Comparison of ENCODE assay signal across 17 cellular contexts in the genomic region with DNA sequence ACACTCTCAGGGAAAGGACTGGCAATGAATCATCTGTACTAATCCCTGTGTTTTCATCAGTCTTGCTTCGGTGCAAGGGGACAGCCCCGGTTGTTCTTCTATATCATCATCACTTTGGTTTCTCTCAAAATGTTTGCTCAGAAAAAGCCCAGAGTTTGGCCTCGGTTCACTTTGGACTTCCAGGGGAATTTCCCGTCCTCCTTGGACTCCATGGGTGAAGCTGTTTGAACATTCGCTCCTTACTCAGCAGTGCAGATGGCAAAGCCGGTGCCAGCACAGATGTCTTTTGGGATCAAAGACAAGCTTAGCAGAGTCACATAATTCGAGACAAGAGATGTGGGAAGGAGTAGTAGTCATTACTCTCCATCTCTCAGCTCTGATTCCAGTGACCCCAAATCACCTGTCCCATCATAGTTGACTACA.
A peak's percentile ranks its signal among the peaks of the same experiment; 100 is the strongest.
DNase-seq lines count a peak whose midpoint lies in the region; ATAC-seq, FAIRE-seq and TF ChIP-seq lines count a peak whose summit lies in the region.
"Had no signal": no experiment of that assay in that cellular context is flagged by ENCODE, and none has a peak within 500 bp of the region (broad histone marks: within the 10 kb centered on the region; RNA-seq: fewer than 3 reads in every experiment).

No MANE protein-coding gene starts in this region.

- peaks cover 26% of the 10 kb centered on the region for H3K27me3 ChIP-seq in skeletal muscle satellite cell (ENCODE audit: control insufficient read depth, insufficient read depth, low read length)
- no peaks in the 10 kb centered on the region for H3K27me3 ChIP-seq in neuronal stem cell (ENCODE audit: control insufficient read depth in 3 of 3, insufficient read depth in 3 of 3, low read depth in 1 of 3, low read length in 3 of 3)
- H3K27me3 ChIP-seq: body of pancreas had no signal

- no peaks in the 10 kb centered on the region for H3K36me3 Mint-ChIP-seq in activated CD4-positive, alpha-beta memory T cell treated with anti-CD3 and anti-CD28 coated beads for 36 hours
- peaks cover 9% of the 10 kb centered on the region for H3K36me3 Mint-ChIP-seq in activated CD4-positive, alpha-beta memory T cell treated with anti-CD3 and anti-CD28 coated beads, Interleukin-2, amount 10 ng/mL, durations not matched to agents 7 days and 5 days (ENCODE audit: low read depth)
- H3K36me3 Mint-ChIP-seq in activated T-helper 1 cell treated with anti-CD3 and anti-CD28 coated beads, Interleukin-12 subunit alpha, Interleukin-12 subunit beta, Interleukin-2, Interleukin-4 antibody, amounts not matched to agents 30 ng/mL and 10 ng/mL and 1 ng/mL, durations not matched to agents 14 hours and 24 hours and 36 hours (ENCODE audit: low read depth) = peaks cover 12% of the 10 kb centered on the region
- H3K36me3 Mint-ChIP-seq: T-cell had no signal

- no peaks in the 10 kb centered on the region for H3K9me3 Mint-ChIP-seq in activated CD4-positive, alpha-beta memory T cell treated with anti-CD3 and anti-CD28 coated beads for 36 hours
- no peaks in the 10 kb centered on the region for H3K9me3 Mint-ChIP-seq in activated CD4-positive, alpha-beta memory T cell treated with anti-CD3 and anti-CD28 coated beads, Interleukin-2, amount 10 ng/mL, durations not matched to agents 7 days and 5 days
- no peaks in the 10 kb centered on the region for H3K9me3 Mint-ChIP-seq in activated T-helper 1 cell treated with anti-CD3 and anti-CD28 coated beads, Interleukin-12 subunit alpha, Interleukin-12 subunit beta, Interleukin-2, Interleukin-4 antibody, amounts not matched to agents 30 ng/mL and 10 ng/mL and 1 ng/mL, durations not matched to agents 14 hours and 24 hours and 36 hours
- H3K9me3 Mint-ChIP-seq: T-cell had no signal

- H3K4me1 ChIP-seq in skeletal muscle satellite cell (ENCODE audit: control insufficient read depth, insufficient read depth, low read length) (no peaks in the 10 kb centered on the region), neuronal stem cell (ENCODE audit: control insufficient read depth in 2 of 2, insufficient read depth in 1 of 2, low read depth in 1 of 2, low read length in 2 of 2) (no peaks in the 10 kb centered on the region)

- H4K8ac ChIP-seq in neuronal stem cell (ENCODE audit: low read depth, low read length) = no peak overlapping the region

- no peak overlapping the region for H3K27ac ChIP-seq in neuronal stem cell (replicated peaks; ENCODE audit: low read length)
- H3K27ac ChIP-seq: body of pancreas, PC-9 had no signal

- no peak overlapping the region for H2AFZ ChIP-seq in neuronal stem cell (ENCODE audit: low read length)
- H2AFZ ChIP-seq: PC-9 had no signal

- H2BK5ac ChIP-seq in neuronal stem cell (ENCODE audit: low read length) = no peak overlapping the region

- H3K4me2 ChIP-seq in skeletal muscle satellite cell (ENCODE audit: low read length) (peak overlapping the region; percentile 16), neuronal stem cell (ENCODE audit: insufficient read depth, low read length, poor library complexity, severe bottlenecking) (no peak overlapping the region)
- H3K4me2 ChIP-seq: PC-9 had no signal

- FAIRE-seq in D721Med (lab: Jason Lieb, UNC) = no peak
- FAIRE-seq: GM12891, H1, urothelium cell line had no signal

- H3K79me1 ChIP-seq in neuronal stem cell (ENCODE audit: low read depth, low read length) = no peaks in the 10 kb centered on the region

- H3K4me3 ChIP-seq in skeletal muscle satellite cell (ENCODE audit: low read length) = no peak overlapping the region
- no peak overlapping the region for H3K4me3 ChIP-seq in neuronal stem cell (ENCODE audit: low read length in 2 of 2)
- H3K4me3 ChIP-seq: body of pancreas, PC-9 had no signal

- H3K14ac ChIP-seq in neuronal stem cell (ENCODE audit: low read length) = no peak overlapping the region

- DNase-seq in activated CD4-positive, alpha-beta memory T cell treated with anti-CD3 and anti-CD28 coated beads for 36 hours = peak; percentile 71
- no peak for DNase-seq in activated CD4-positive, alpha-beta memory T cell treated with anti-CD3 and anti-CD28 coated beads, Interleukin-2, amount 10 ng/mL, durations not matched to agents 7 days and 5 days
- DNase-seq in activated T-helper 1 cell treated with anti-CD3 and anti-CD28 coated beads, Interleukin-12 subunit alpha, Interleukin-12 subunit beta, Interleukin-2, Interleukin-4 antibody, amounts not matched to agents 30 ng/mL and 10 ng/mL and 1 ng/mL, durations not matched to agents 14 hours and 24 hours and 36 hours (ENCODE audit: low spot score) = no peak
- DNase-seq in D721Med (ENCODE audit: insufficient read length, low spot score) (no peak), neuronal stem cell (ENCODE audit: low spot score) (no peak)
- DNase-seq: body of pancreas; DMS79; effector CD8-positive, alpha-beta T cell; NCI-H2227 treated with DMSO at 0.1 percent for 48 hours; PC-9; T-cell had no signal

- no peak for TF ChIP-seq CTCF in D721Med (IDR thresholded peaks at IDR 0.05; ENCODE audit: insufficient read depth, missing control alignments)

- H2BK120ac ChIP-seq in neuronal stem cell (ENCODE audit: low read depth, low read length) = no peak overlapping the region

- H3K9me3 ChIP-seq in skeletal muscle satellite cell (replicated peaks; ENCODE audit: low read length) = no peaks in the 10 kb centered on the region
- H3K9me3 ChIP-seq in neuronal stem cell (replicated peaks in 1 of 2; ENCODE audit: control insufficient read depth in 2 of 2, insufficient read depth in 1 of 2, low read depth in 1 of 2, low read length in 2 of 2) = no peaks in the 10 kb centered on the region
- H3K9me3 ChIP-seq: body of pancreas had no signal

- H4K91ac ChIP-seq in neuronal stem cell (ENCODE audit: low read depth, low read length, poor library complexity) = no peak overlapping the region

- H3K36me3 ChIP-seq in skeletal muscle satellite cell (ENCODE audit: insufficient read depth, low read length) = no peaks in the 10 kb centered on the region
- no peaks in the 10 kb centered on the region for H3K36me3 ChIP-seq in neuronal stem cell (replicated peaks in 1 of 2; ENCODE audit: control insufficient read depth in 2 of 2, insufficient read depth in 2 of 2, low read length in 2 of 2)

- H3K27me3 Mint-ChIP-seq in activated CD4-positive, alpha-beta memory T cell treated with anti-CD3 and anti-CD28 coated beads for 36 hours = no peaks in the 10 kb centered on the region
- H3K27me3 Mint-ChIP-seq in activated CD4-positive, alpha-beta memory T cell treated with anti-CD3 and anti-CD28 coated beads, Interleukin-2, amount 10 ng/mL, durations not matched to agents 7 days and 5 days = peaks cover 3% of the 10 kb centered on the region
- H3K27me3 Mint-ChIP-seq in activated T-helper 1 cell treated with anti-CD3 and anti-CD28 coated beads, Interleukin-12 subunit alpha, Interleukin-12 subunit beta, Interleukin-2, Interleukin-4 antibody, amounts not matched to agents 30 ng/mL and 10 ng/mL and 1 ng/mL, durations not matched to agents 14 hours and 24 hours and 36 hours (ENCODE audit: insufficient read depth) = no peaks in the 10 kb centered on the region

- H3K9ac ChIP-seq in skeletal muscle satellite cell (ENCODE audit: low read depth, low read length) (no peak overlapping the region), neuronal stem cell (ENCODE audit: low read depth, low read length, poor library complexity) (no peak overlapping the region)

- no CpG with 5 or more reads among the region's 7 CpGs for WGBS in neuronal stem cell (ENCODE audit: extremely low coverage in 2 of 2, insufficient read length in 2 of 2, insufficient replicate concordance in 1 of 2), 2 donors

- H2BK12ac ChIP-seq in neuronal stem cell (ENCODE audit: low read length) = no peak overlapping the region

- no peak overlapping the region for H2AK5ac ChIP-seq in neuronal stem cell (ENCODE audit: low read depth, low read length)

- H3K4me1 Mint-ChIP-seq in activated CD4-positive, alpha-beta memory T cell treated with anti-CD3 and anti-CD28 coated beads for 36 hours (ENCODE audit: low read depth) = peaks cover 73% of the 10 kb centered on the region
- peaks cover 34% of the 10 kb centered on the region for H3K4me1 Mint-ChIP-seq in activated CD4-positive, alpha-beta memory T cell treated with anti-CD3 and anti-CD28 coated beads, Interleukin-2, amount 10 ng/mL, durations not matched to agents 7 days and 5 days
- peaks cover 49% of the 10 kb centered on the region for H3K4me1 Mint-ChIP-seq in activated T-helper 1 cell treated with anti-CD3 and anti-CD28 coated beads, Interleukin-12 subunit alpha, Interleukin-12 subunit beta, Interleukin-2, Interleukin-4 antibody, amounts not matched to agents 30 ng/mL and 10 ng/mL and 1 ng/mL, durations not matched to agents 14 hours and 24 hours and 36 hours (ENCODE audit: low read depth)

- H3K23ac ChIP-seq in neuronal stem cell (ENCODE audit: low read depth, low read length, poor library complexity) = no peak overlapping the region

- no peak overlapping the region for H3K4ac ChIP-seq in neuronal stem cell (ENCODE audit: low read length)

- H2BK15ac ChIP-seq in neuronal stem cell (ENCODE audit: low read length) = no peak overlapping the region

- CTCF ChIA-PET in activated CD4-positive, alpha-beta memory T cell treated with anti-CD3 and anti-CD28 coated beads for 36 hours (lab: Charles Lee) = interaction anchor here (0.7 to 3.7 kb wide), 4 partner anchors 9 to 319 kb away, joined by 3 to 19 read pairs (median 4); a partner anchor contains a TSS
- CTCF ChIA-PET in activated CD4-positive, alpha-beta memory T cell treated with anti-CD3 and anti-CD28 coated beads, Interleukin-2, amount 10 ng/mL, durations not matched to agents 7 days and 5 days (lab: Charles Lee) = no interaction called here

- ATAC-seq in HG02623 (IDR thresholded peaks at IDR 0.05; ENCODE audit: unreplicated experiment) (peak; percentile 50), GM21390 (IDR thresholded peaks at IDR 0.05; ENCODE audit: unreplicated experiment) (no peak)
- ATAC-seq: body of pancreas, T-cell had no signal

- POLR2A ChIA-PET in activated CD4-positive, alpha-beta memory T cell treated with anti-CD3 and anti-CD28 coated beads for 36 hours (lab: Charles Lee) = interaction anchor here (0.7 to 4.2 kb wide), 9 partner anchors 8 to 309 kb away, joined by 3 to 43 read pairs (median 5); a partner anchor contains a TSS
- POLR2A ChIA-PET in activated CD4-positive, alpha-beta memory T cell treated with anti-CD3 and anti-CD28 coated beads, Interleukin-2, amount 10 ng/mL, durations not matched to agents 7 days and 5 days (lab: Charles Lee) = interaction anchor here (0.8 to 1.2 kb wide), 2 partner anchors 70 to 71 kb away, joined by 3 read pairs; a partner anchor contains a TSS

- H3K18ac ChIP-seq in neuronal stem cell (ENCODE audit: low read length) = no peak overlapping the region

- intact Hi-C loops in activated CD4-positive, alpha-beta memory T cell treated with anti-CD3 and anti-CD28 coated beads for 36 hours (cut with micrococcal nuclease) = loop anchor here (10.0 kb wide), 2 partner anchors 415 to 515 kb away; a partner anchor contains a TSS
- intact Hi-C loops in activated T-helper 1 cell treated with anti-CD3 and anti-CD28 coated beads, Interleukin-12 subunit alpha, Interleukin-12 subunit beta, Interleukin-2, Interleukin-4 antibody, amounts not matched to agents 30 ng/mL and 10 ng/mL and 1 ng/mL, durations not matched to agents 14 hours and 24 hours and 36 hours (cut with micrococcal nuclease) = loop anchor here (1.0 to 10.0 kb wide), 3 partner anchors 11 to 1685 kb away; a partner anchor contains a TSS

- peak overlapping the region; percentile 72 for H3K4me3 Mint-ChIP-seq in activated CD4-positive, alpha-beta memory T cell treated with anti-CD3 and anti-CD28 coated beads for 36 hours
- no peak overlapping the region for H3K4me3 Mint-ChIP-seq in activated CD4-positive, alpha-beta memory T cell treated with anti-CD3 and anti-CD28 coated beads, Interleukin-2, amount 10 ng/mL, durations not matched to agents 7 days and 5 days
- H3K4me3 Mint-ChIP-seq in activated T-helper 1 cell treated with anti-CD3 and anti-CD28 coated beads, Interleukin-12 subunit alpha, Interleukin-12 subunit beta, Interleukin-2, Interleukin-4 antibody, amounts not matched to agents 30 ng/mL and 10 ng/mL and 1 ng/mL, durations not matched to agents 14 hours and 24 hours and 36 hours = peak overlapping the region; percentile 12
- H3K4me3 Mint-ChIP-seq: T-cell had no signal

- H3K27ac Mint-ChIP-seq in activated CD4-positive, alpha-beta memory T cell treated with anti-CD3 and anti-CD28 coated beads for 36 hours = peak overlapping the region; percentile 85
- H3K27ac Mint-ChIP-seq in activated CD4-positive, alpha-beta memory T cell treated with anti-CD3 and anti-CD28 coated beads, Interleukin-2, amount 10 ng/mL, durations not matched to agents 7 days and 5 days = no peak overlapping the region
- H3K27ac Mint-ChIP-seq in activated T-helper 1 cell treated with anti-CD3 and anti-CD28 coated beads, Interleukin-12 subunit alpha, Interleukin-12 subunit beta, Interleukin-2, Interleukin-4 antibody, amounts not matched to agents 30 ng/mL and 10 ng/mL and 1 ng/mL, durations not matched to agents 14 hours and 24 hours and 36 hours = peak overlapping the region; percentile 58
- H3K27ac Mint-ChIP-seq: T-cell had no signal
